8 cellular contexts compared by ENCODE assay signal in genomic region chr2:11402436-11402835, GRCh38.
"Had no signal": no experiment of that assay in that cellular context is flagged by ENCODE, and none has a peak within 500 bp of the region (broad histone marks: within the 10 kb centered on the region; RNA-seq: fewer than 3 reads in every experiment).

No MANE protein-coding gene starts in this region.

- H3K4me3 Mint-ChIP-seq: GM23338, H9 had no signal

- H3K4me2 ChIP-seq: GM23338 had no signal

- H2AFZ ChIP-seq: GM23338 had no signal

- H3K4me3 ChIP-seq: GM23338 had no signal

- FAIRE-seq: H1, H54, HTR-8/SVneo had no signal

- H3K9me3 Mint-ChIP-seq: GM23338, H9 had no signal

- H3K27ac Mint-ChIP-seq: GM23338, H9 had no signal

- ATAC-seq: GM23338 had no signal

- DNase-seq: HCEC 1CT, IMR-90, KBM-7 had no signal
